11 cellular contexts compared by ENCODE assay signal in the genomic region with DNA sequence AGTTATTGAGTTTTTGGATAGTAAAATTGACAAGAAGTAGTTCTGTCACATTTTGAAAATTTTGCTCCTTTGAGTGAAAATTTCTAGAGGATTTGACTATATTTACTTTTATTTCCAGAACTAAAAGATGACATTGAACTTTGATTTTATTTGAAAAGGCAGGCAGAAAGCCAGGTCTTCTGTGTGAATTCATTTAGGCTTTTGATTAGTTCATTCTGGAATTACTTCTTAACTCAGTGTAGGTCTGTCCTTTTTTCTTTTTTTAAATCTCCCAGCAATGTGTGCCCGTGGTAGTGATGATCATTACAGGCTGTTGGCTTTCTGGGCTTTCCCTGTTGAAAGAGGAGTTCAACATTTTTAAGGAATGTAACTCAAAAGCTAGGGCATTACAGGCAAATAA.
"Had no signal": no experiment of that assay in that cellular context is flagged by ENCODE, and none has a peak within 500 bp of the region (broad histone marks: within the 10 kb centered on the region; RNA-seq: fewer than 3 reads in every experiment).

No MANE protein-coding gene starts in this region.

- ATAC-seq: activated T-cell treated with anti-CD3 and anti-CD28 coated beads, Interleukin-2, amount 50 U/mL, for 4 hours; mucosa of descending colon; natural killer cell had no signal

- H3K27me3 ChIP-seq: colonic mucosa, heart right ventricle had no signal

- H3K4me3 ChIP-seq: colonic mucosa, heart right ventricle, mucosa of descending colon had no signal

- DNase-seq: activated CD4-positive, alpha-beta memory T cell treated with anti-CD3 and anti-CD28 coated beads for 36 hours; activated CD4-positive, alpha-beta T cell treated with anti-CD3 and anti-CD28 coated beads for 1 hour; activated T-cell treated with anti-CD3 and anti-CD28 coated beads, Interleukin-2, amount 50 U/mL, for 4 hours; effector CD4-positive, alpha-beta T cell; natural killer cell; stimulated activated CD4-positive, alpha-beta T cell treated with anti-CD3 and anti-CD28 coated beads, Interleukin-15, amount 100 ng/mL, for 24 hours; stimulated activated CD4-positive, alpha-beta T cell treated with anti-CD3 and anti-CD28 coated beads, Interleukin-4, amount 100 ng/mL, for 4 hours; trophoblast cell had no signal

- H3K27ac ChIP-seq: colonic mucosa had no signal

- H3K9me3 ChIP-seq: colonic mucosa, heart right ventricle, mucosa of descending colon had no signal

- H3K4me1 ChIP-seq: colonic mucosa had no signal
